ENCODE assay signal across 8 cellular contexts in genomic region chr2:73071452-73072399, GRCh38. TPM values are rescaled to one million over a fixed set of nuclear protein-coding genes. Genes with fewer than 3 reads are reported as not detected.
DNase-seq lines count a peak whose midpoint lies in the region; ATAC-seq and TF ChIP-seq lines count a peak whose summit lies in the region.

SFXN5 (minus strand) TSS chr2:73071712; CDS start chr2:73071705, 7 bp downstream.

- peak; percentile 81 for ATAC-seq in GM18909 (IDR thresholded peaks at IDR 0.05; ENCODE audit: poor library complexity, unreplicated experiment)
- peak; percentile 82 for ATAC-seq in HG03175 (IDR thresholded peaks at IDR 0.05; ENCODE audit: unreplicated experiment)
- ATAC-seq in activated B cell treated with CpG ODN at 0.5 μM for 24 hours (ENCODE audit: low read depth): peak; percentile 78

- H3K9me3 Mint-ChIP-seq in activated B cell treated with CpG ODN at 0.5 μM for 24 hours: no peaks in the 10 kb centered on the region

- H3K27me3 Mint-ChIP-seq in activated B cell treated with CpG ODN at 0.5 μM for 24 hours: no peaks in the 10 kb centered on the region

- intact Hi-C loops in activated B cell treated with CpG ODN at 0.5 μM for 24 hours (cut with micrococcal nuclease): loop anchor here (1.0 to 5.0 kb wide), 12 partner anchors 14 to 1939 kb away; partner anchors contain the start of genes ALMS1, CCT7, EMX1 and MCEE

- POLR2A ChIA-PET in activated B cell treated with CpG ODN at 0.5 μM for 24 hours (lab: Charles Lee): interaction anchor here (1.0 to 2.8 kb wide), 6 partner anchors 40 to 2000 kb away, joined by 3 to 22 read pairs (median 4); partner anchors contain the start of genes ALMS1, CCT7 and PRADC1

- DNase-seq in AG08395 (ENCODE audit: low spot score) (peak; percentile 91), NCI-H345 (lab: John Stamatoyannopoulos, UW) (peak; percentile 89), activated B cell treated with CpG ODN at 0.5 μM for 24 hours (peak; percentile 89), inferior parietal cortex (ENCODE audit: extremely low spot score) (peak; percentile 94)
- peak; percentile 87 for DNase-seq in central memory CD4-positive, alpha-beta T cell
- DNase-seq in stimulated activated CD4-positive, alpha-beta T cell treated with anti-CD3 and anti-CD28 coated beads, Interleukin-12 subunit alpha, Interleukin-12 subunit beta, amount 100 ng/mL, for 24 hours (ENCODE audit: low read depth in 2 of 2): peak; percentile 73 to 81

- peaks cover 5% of the 10 kb centered on the region for H3K36me3 Mint-ChIP-seq in activated B cell treated with CpG ODN at 0.5 μM for 24 hours (ENCODE audit: low read depth)

- CTCF ChIA-PET in activated B cell treated with CpG ODN at 0.5 μM for 24 hours (lab: Charles Lee): interaction anchor here (0.8 to 1.1 kb wide), 3 partner anchors 14 to 105 kb away, joined by 3 to 4 read pairs (median 3); no protein-coding TSS in a partner anchor

- H3K4me3 Mint-ChIP-seq in activated B cell treated with CpG ODN at 0.5 μM for 24 hours: peak within 1 kb of the TSS; percentile 90

- peaks cover 18% of the 10 kb centered on the region for H3K4me1 Mint-ChIP-seq in activated B cell treated with CpG ODN at 0.5 μM for 24 hours

- TF ChIP-seq CTCF in activated B cell treated with CpG ODN at 0.5 μM for 24 hours (IDR thresholded peaks at IDR 0.05): no peak

- H3K27ac Mint-ChIP-seq in activated B cell treated with CpG ODN at 0.5 μM for 24 hours: peak within 1 kb of the TSS; percentile 94

RNA-seq across cellular contexts. Expression of gene SFXN5, which starts in this region (rescaled TPM):
- total RNA-seq in activated B cell treated with CpG ODN at 0.5 μM for 24 hours: 10.2 and 13.9 TPM in 2 replicates

Comparison
In these comparisons a context has a peak if more than half of its experiments do, and no peak if none do; other contexts are left out.
1. Peak in every context shown above with its lines: DNase-seq and ATAC-seq.